13 cellular contexts compared by ENCODE assay signal in the genomic region with DNA sequence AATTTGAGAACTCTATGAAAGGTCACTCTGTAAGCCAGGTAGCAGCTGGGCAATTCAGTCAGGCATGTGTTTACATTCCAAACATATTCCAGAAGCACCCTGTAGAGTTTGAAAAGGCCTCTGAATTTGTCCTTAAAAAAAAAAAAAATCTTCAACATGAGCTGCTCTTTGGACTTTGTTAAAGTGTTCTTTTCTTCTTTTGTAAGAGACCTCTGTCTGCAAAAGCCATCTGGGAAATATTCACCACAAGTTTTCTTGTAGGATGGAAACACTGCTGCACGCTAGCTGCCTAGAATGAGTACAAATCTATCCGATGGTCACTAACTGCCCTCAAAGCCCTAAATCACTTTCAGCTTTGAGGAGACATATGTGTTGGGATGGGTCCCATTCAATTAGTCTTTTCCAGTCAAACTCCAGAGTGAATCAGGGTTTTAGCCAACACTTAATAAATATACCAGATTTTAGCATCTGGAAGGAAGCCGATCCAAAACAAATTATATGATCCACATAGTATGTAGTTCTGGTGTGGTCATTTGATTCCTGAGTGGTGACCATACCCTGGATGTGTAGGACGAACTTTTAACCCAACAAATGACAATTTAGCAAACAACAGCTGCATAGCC.
A peak's percentile ranks its signal among the peaks of the same experiment; 100 is the strongest.
DNase-seq lines count a peak whose midpoint lies in the region; ATAC-seq and TF ChIP-seq lines count a peak whose summit lies in the region.
"Had no signal": no experiment of that assay in that cellular context is flagged by ENCODE, and none has a peak within 500 bp of the region (broad histone marks: within the 10 kb centered on the region; RNA-seq: fewer than 3 reads in every experiment).

No MANE protein-coding gene starts in this region.

- CTCF ChIA-PET in Panc1 (lab: Charles Lee) = no interaction called here

- in situ Hi-C loops in Panc1 (cut with HindIII; ENCODE audit: low pct_unique_long_range_greater_than_20kb, low sequenced_read_pairs) = no loop called here
- in situ Hi-C loops in GM13977 (cut with MboI; ENCODE audit: low pct_unique_long_range_greater_than_20kb, low sequenced_read_pairs, unreplicated experiment) = no loop called here

- peak overlapping the region; percentile 66 for H3K9ac ChIP-seq in skeletal muscle satellite cell (ENCODE audit: low read depth, low read length)

- H3K4me1 ChIP-seq in Panc1 (ENCODE audit: control insufficient read depth, insufficient read depth, low read length) = peaks cover 32% of the 10 kb centered on the region
- peaks cover 55% of the 10 kb centered on the region for H3K4me1 ChIP-seq in skeletal muscle satellite cell (ENCODE audit: control insufficient read depth, insufficient read depth, low read length)

- H3K9me3 ChIP-seq in Panc1 (ENCODE audit: control insufficient read depth, insufficient read depth, low read depth, low read length) (0 out of 2 replicates have a peak, but pooled peaks cover 3% of the 10 kb centered on the region), skeletal muscle satellite cell (replicated peaks; ENCODE audit: low read length) (no peaks in the 10 kb centered on the region)

- no peak for ATAC-seq in Panc1
- ATAC-seq in GM21717 (IDR thresholded peaks at IDR 0.05; ENCODE audit: unreplicated experiment) = no peak
- ATAC-seq: activated T-helper 17 cell treated with anti-CD3 and anti-CD28 coated beads, Interleukin-2, amount 50 U/mL, for 72 hours; stimulated activated effector memory CD8-positive, alpha-beta T cell treated with anti-CD3 and anti-CD28 coated beads, Interleukin-12 subunit alpha, Interleukin-12 subunit beta, amount 100 ng/mL, for 72 hours had no signal

- H3K4me3 ChIP-seq in Panc1 (ENCODE audit: low read depth in 2 of 2, low read length in 2 of 2) = no peak overlapping the region
- H3K4me3 ChIP-seq in skeletal muscle satellite cell (ENCODE audit: low read length) = no peak overlapping the region

- peak overlapping the region; percentile 21 for H3K4me2 ChIP-seq in skeletal muscle satellite cell (ENCODE audit: low read length)

- DNase-seq in ELR (ENCODE audit: low read depth) (peak; percentile 30), Panc1 (ENCODE audit: low read depth, low spot score) (no peak), fibroblast of the conjunctiva (ENCODE audit: low read depth) (peak; percentile 35), GM13977 (ENCODE audit: low spot score) (no peak), GDM1 (lab: John Stamatoyannopoulos, UW) (no peak)
- no peak for DNase-seq in stimulated activated CD4-positive, alpha-beta T cell treated with anti-CD3 and anti-CD28 coated beads, Interleukin-15, amount 100 ng/mL, for 24 hours
- DNase-seq: activated CD4-positive, CD25-positive, alpha-beta regulatory T cell treated with anti-CD3 and anti-CD28 coated beads, Interleukin-2, amount 50 U/mL, for 72 hours; KG1; Right ventricle myocardium superior had no signal

- no peaks in the 10 kb centered on the region for H3K36me3 ChIP-seq in Panc1 (ENCODE audit: control insufficient read depth, insufficient read depth, low read length)
- no peaks in the 10 kb centered on the region for H3K36me3 ChIP-seq in skeletal muscle satellite cell (ENCODE audit: insufficient read depth, low read length)

- POLR2A ChIA-PET in Panc1 (lab: Charles Lee) = no interaction called here

- peak overlapping the region; percentile 93 for H3K27ac ChIP-seq in Panc1 (ENCODE audit: low read length)

- intact Hi-C loops in Panc1 (cut with micrococcal nuclease; ENCODE audit: unreplicated experiment) = no loop called here

- TF ChIP-seq CTCF in Panc1 (IDR thresholded peaks at IDR 0.05) (no peak), GM13977 (IDR thresholded peaks at IDR 0.05; ENCODE audit: extremely low read depth, insufficient read depth, missing control alignments) (no peak)

- no TSS peak for BruUV-seq in Panc1 (replicated peaks; lab: Mats Ljungman, UMichigan)

- no peaks in the 10 kb centered on the region for H3K27me3 ChIP-seq in Panc1 (ENCODE audit: control insufficient read depth, insufficient read depth, low read length)
- no peaks in the 10 kb centered on the region for H3K27me3 ChIP-seq in skeletal muscle satellite cell (ENCODE audit: control insufficient read depth, insufficient read depth, low read length)

Comparison
In these comparisons a context has a peak if more than half of its experiments do, and no peak if none do; other contexts are left out.
1. DNase-seq: peak in ELR (single experiment) and fibroblast of the conjunctiva (single experiment); none in Panc1 (single experiment), GM13977 (single experiment), stimulated activated CD4-positive, alpha-beta T cell treated with anti-CD3 and anti-CD28 coated beads, Interleukin-15, amount 100 ng/mL, for 24 hours (single experiment) and GDM1 (single experiment).